ENCODE assay signal across 20 cellular contexts in the genomic region with DNA sequence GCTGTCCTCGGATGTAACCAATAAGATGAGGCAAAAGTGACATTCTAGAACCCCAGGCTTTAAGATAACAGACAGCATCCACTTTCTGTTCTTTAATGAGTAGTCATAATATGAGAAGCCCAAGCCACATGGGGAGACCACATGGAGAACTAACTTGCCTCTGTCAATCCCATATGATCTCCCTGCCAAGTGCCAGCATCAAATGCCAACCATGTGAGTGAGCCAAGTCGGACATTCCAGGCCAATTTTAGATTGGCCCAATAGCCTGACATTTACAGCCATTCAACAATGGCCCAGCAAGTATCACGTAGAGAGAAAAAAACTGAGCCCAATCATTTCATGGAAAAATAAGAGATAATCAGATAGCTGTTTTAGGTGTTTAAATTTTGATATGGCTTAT.
"Had no signal": no experiment of that assay in that cellular context is flagged by ENCODE, and none has a peak within 500 bp of the region (broad histone marks: within the 10 kb centered on the region; RNA-seq: fewer than 3 reads in every experiment).

No MANE protein-coding gene starts in this region.

- H3K4me3 ChIP-seq: esophagus muscularis mucosa, gastroesophageal sphincter, hepatocyte, neural progenitor cell, ovary, right lobe of liver, spleen, tibial artery, upper lobe of right lung, vagina had no signal

- DNase-seq: effector memory CD8-positive, alpha-beta T cell; glutamatergic neuron; left colon; nucleus accumbens; ovary; right lobe of liver; spleen; stimulated activated CD4-positive, alpha-beta T cell treated with anti-CD3 and anti-CD28 coated beads, Interleukin-15, amount 100 ng/mL, for 24 hours; stimulated activated CD4-positive, alpha-beta T cell treated with anti-CD3 and anti-CD28 coated beads, Interleukin-1b, Interleukin-23, amount 100 ng/mL, for 48 hours; stimulated activated CD4-positive, alpha-beta T cell treated with anti-CD3 and anti-CD28 coated beads, Interleukin-4, amount 100 ng/mL, for 24 hours; tibial artery; upper lobe of right lung had no signal

- H3K4me1 ChIP-seq: gastroesophageal sphincter, neural progenitor cell, right lobe of liver, spleen, upper lobe of right lung, vagina had no signal

- H3K27me3 ChIP-seq: esophagus muscularis mucosa, gastroesophageal sphincter, hepatocyte, neural progenitor cell, ovary, right lobe of liver, spleen, tibial artery, upper lobe of right lung, vagina had no signal

- ATAC-seq: effector memory CD8-positive, alpha-beta T cell; gastroesophageal sphincter; left colon; natural killer cell treated with Interleukin-12 subunit alpha and Interleukin-12 subunit beta and Interleukin-15 and Interleukin-18, amount 100 ng/mL, for 72 hours; right lobe of liver; stimulated activated memory B cell treated with anti-CD40 and anti-IgM and Interleukin-4, amounts not matched to agents 10 μg/mL and 1 μg/mL and 100 μg/mL, for 72 hours; upper lobe of right lung had no signal

- H3K27ac ChIP-seq: epithelial cell of prostate, esophagus muscularis mucosa, gastroesophageal sphincter, hepatocyte, neural progenitor cell, ovary, right lobe of liver, spleen, tibial artery, upper lobe of right lung, vagina had no signal

- H3K9me3 ChIP-seq: ovary, right lobe of liver, tibial artery, upper lobe of right lung, vagina had no signal

- H3K36me3 ChIP-seq: esophagus muscularis mucosa, gastroesophageal sphincter, neural progenitor cell, ovary, right lobe of liver, spleen, tibial artery, upper lobe of right lung, vagina had no signal
